Comparison of ENCODE assay signal across 24 cellular contexts in genomic region chr4:129059028-129059427, GRCh38.
"Had no signal": no experiment of that assay in that cellular context is flagged by ENCODE, and none has a peak within 500 bp of the region (broad histone marks: within the 10 kb centered on the region; RNA-seq: fewer than 3 reads in every experiment).

No MANE protein-coding gene starts in this region.

- H3K4me3 Mint-ChIP-seq: dendritic cell treated with granulocyte-macrophage colony-stimulating factor and Interleukin-4, amounts not matched to agents 40 ng/mL and 50 ng/mL, for 4 days; effector memory CD8-positive, alpha-beta T cell; endodermal cell; mesothelial cell of epicardium had no signal

- DNase-seq: colonic mucosa; cortex of kidney; effector CD8-positive, alpha-beta T cell; effector memory CD8-positive, alpha-beta T cell; endodermal cell; foreskin keratinocyte; glutamatergic neuron; head of caudate nucleus; heart right ventricle; hippocampal formation; left cardiac atrium; left lung; left ventricle myocardium superior; lower lobe of right lung; mesenchymal stem cell had no signal

- H3K27ac Mint-ChIP-seq: dendritic cell treated with granulocyte-macrophage colony-stimulating factor and Interleukin-4, amounts not matched to agents 40 ng/mL and 50 ng/mL, for 4 days; effector memory CD8-positive, alpha-beta T cell; endodermal cell; mesothelial cell of epicardium had no signal

- H3K27me3 ChIP-seq: colonic mucosa, esophagus muscularis mucosa, foreskin keratinocyte, gastroesophageal sphincter, heart right ventricle, left lung had no signal

- FAIRE-seq: endometrium, endothelial cell of umbilical vein, frontal cortex, islet of Langerhans, keratinocyte had no signal

- H3K36me3 ChIP-seq: colonic mucosa, lower lobe of right lung had no signal

- H3K4me3 ChIP-seq: colonic mucosa, esophagus muscularis mucosa, gastroesophageal sphincter, heart right ventricle, left lung, lower lobe of right lung had no signal

- H3K27me3 Mint-ChIP-seq: dendritic cell treated with granulocyte-macrophage colony-stimulating factor and Interleukin-4, amounts not matched to agents 40 ng/mL and 50 ng/mL, for 4 days; effector memory CD8-positive, alpha-beta T cell had no signal

- H3K27ac ChIP-seq: colonic mucosa, esophagus muscularis mucosa, foreskin keratinocyte, gastroesophageal sphincter, heart right ventricle, left lung, lower lobe of right lung had no signal

- H3K4me1 Mint-ChIP-seq: endodermal cell, mesothelial cell of epicardium had no signal

- H3K4me1 ChIP-seq: colonic mucosa, esophagus muscularis mucosa, foreskin keratinocyte, gastroesophageal sphincter, heart right ventricle, left lung, lower lobe of right lung had no signal

- ATAC-seq: effector memory CD8-positive, alpha-beta T cell; foreskin keratinocyte; gastroesophageal sphincter; heart right ventricle; left cardiac atrium; left lung; left ventricle myocardium superior; lower lobe of right lung had no signal
